20 cellular contexts compared by ENCODE assay signal in genomic region chrX:135009838-135010237, GRCh38. TPM values are rescaled to one million over a fixed set of nuclear protein-coding genes. Genes with fewer than 3 reads are reported as not detected.
A peak's percentile ranks its signal among the peaks of the same experiment; 100 is the strongest.
DNase-seq lines count a peak whose midpoint lies in the region; ATAC-seq, FAIRE-seq and TF ChIP-seq lines count a peak whose summit lies in the region.
"Had no signal": no experiment of that assay in that cellular context is flagged by ENCODE, and none has a peak within 500 bp of the region (broad histone marks: within the 10 kb centered on the region; RNA-seq: fewer than 3 reads in every experiment).

No MANE protein-coding gene starts in this region.

- no peak for TF ChIP-seq POLR2A in uterus (IDR thresholded peaks at IDR 0.05)

- CTCF ChIA-PET in T-cell (lab: Charles Lee) = no interaction called here

- no peaks in the 10 kb centered on the region for H3K36me3 Mint-ChIP-seq in astrocyte (ENCODE audit: low read depth, unreplicated experiment)
- no peaks in the 10 kb centered on the region for H3K36me3 Mint-ChIP-seq in T-cell
- H3K36me3 Mint-ChIP-seq: CD8-positive, alpha-beta memory T cell had no signal

- no peaks in the 10 kb centered on the region for H3K9me3 ChIP-seq in OCI-LY3 (ENCODE audit: insufficient read depth, low read length)
- H3K9me3 ChIP-seq in astrocyte (ENCODE audit: insufficient read depth, low read depth, low read length) = no peaks in the 10 kb centered on the region
- no peaks in the 10 kb centered on the region for H3K9me3 ChIP-seq in upper lobe of right lung
- H3K9me3 ChIP-seq in uterus = no peaks in the 10 kb centered on the region
- H3K9me3 ChIP-seq: BLaER1 had no signal

- no peaks in the 10 kb centered on the region for H4K20me1 ChIP-seq in OCI-LY3 (ENCODE audit: insufficient read depth, low read length)
- H4K20me1 ChIP-seq in astrocyte (ENCODE audit: insufficient read depth, low read length) = no peaks in the 10 kb centered on the region

- H3K9ac ChIP-seq in OCI-LY3 (ENCODE audit: low read length) (no peak overlapping the region), astrocyte (ENCODE audit: low read length) (no peak overlapping the region)
- H3K9ac ChIP-seq: BLaER1, GM23248 had no signal

- ATAC-seq in upper lobe of right lung = no peak
- ATAC-seq in T-cell (replicated peaks in 1 of 4) = no peak

- peak; percentile 56 for FAIRE-seq in astrocyte (lab: Jason Lieb, UNC)
- FAIRE-seq: G401.6, GM12891 had no signal

- H3K27ac ChIP-seq in OCI-LY3 (ENCODE audit: low read length) = no peak overlapping the region
- no peak overlapping the region for H3K27ac ChIP-seq in astrocyte (ENCODE audit: low read depth, low read length)
- H3K27ac ChIP-seq in upper lobe of right lung = no peak overlapping the region
- no peak overlapping the region for H3K27ac ChIP-seq in uterus
- H3K27ac ChIP-seq: 22Rv1, BLaER1, GM23248, HL-60 had no signal

- H3K27me3 Mint-ChIP-seq in astrocyte (ENCODE audit: low read depth, unreplicated experiment) (no peaks in the 10 kb centered on the region), T-cell (peaks cover 0 to 48% of the 10 kb centered on the region in 2 donors)

- 0 out of 2 replicates have a peak, but pooled peaks have one; percentile 13 for TF ChIP-seq CTCF in OCI-LY3 (IDR thresholded peaks at IDR 0.05; ENCODE audit: low read depth, low read length)
- TF ChIP-seq CTCF in astrocyte (IDR thresholded peaks at IDR 0.05; ENCODE audit: insufficient read depth, low read depth, low read length) = no peak
- TF ChIP-seq CTCF in upper lobe of right lung (IDR thresholded peaks at IDR 0.05) = no peak
- no peak for TF ChIP-seq CTCF in uterus (IDR thresholded peaks at IDR 0.05)

- H3K4me2 ChIP-seq in OCI-LY3 (ENCODE audit: low read length) = no peak overlapping the region
- no peak overlapping the region for H3K4me2 ChIP-seq in astrocyte (ENCODE audit: low read length)
- H3K4me2 ChIP-seq: BLaER1 had no signal

- H3K4me1 Mint-ChIP-seq in astrocyte (ENCODE audit: low read depth, unreplicated experiment) (no peaks in the 10 kb centered on the region), T-cell (no peaks in the 10 kb centered on the region)
- H3K4me1 Mint-ChIP-seq: CD8-positive, alpha-beta memory T cell had no signal

- POLR2A ChIA-PET in T-cell (lab: Charles Lee) = no interaction called here

- H3K36me3 ChIP-seq in OCI-LY3 (replicated peaks; ENCODE audit: low read depth, low read length) (no peaks in the 10 kb centered on the region), astrocyte (ENCODE audit: insufficient read depth, low read length) (no peaks in the 10 kb centered on the region), upper lobe of right lung (no peaks in the 10 kb centered on the region), uterus (no peaks in the 10 kb centered on the region)
- H3K36me3 ChIP-seq: BLaER1 had no signal

- intact Hi-C loops in upper lobe of right lung (cut with DNase I) (no loop called here), uterus (cut with DNase I; ENCODE audit: low total_unique reads) (no loop called here)

- H3K4me3 ChIP-seq in OCI-LY3 (ENCODE audit: low read length) (no peak overlapping the region), astrocyte (ENCODE audit: insufficient read depth, low read depth, low read length) (no peak overlapping the region), upper lobe of right lung (no peak overlapping the region), uterus (no peak overlapping the region)
- H3K4me3 ChIP-seq: BLaER1, GM23248 had no signal

- no peak overlapping the region for H3K4me3 Mint-ChIP-seq in astrocyte (ENCODE audit: unreplicated experiment)
- H3K4me3 Mint-ChIP-seq in T-cell = no peak overlapping the region
- H3K4me3 Mint-ChIP-seq: CD8-positive, alpha-beta memory T cell had no signal

- H2AFZ ChIP-seq in OCI-LY3 (ENCODE audit: low read depth, low read length) (no peak overlapping the region), astrocyte (ENCODE audit: low read depth, low read length) (no peak overlapping the region)
- H2AFZ ChIP-seq: GM23248 had no signal

- no peak overlapping the region for H3K27ac Mint-ChIP-seq in astrocyte (ENCODE audit: unreplicated experiment)
- H3K27ac Mint-ChIP-seq in T-cell = no peak overlapping the region
- H3K27ac Mint-ChIP-seq: CD8-positive, alpha-beta memory T cell had no signal

- no peaks in the 10 kb centered on the region for H3K79me2 ChIP-seq in OCI-LY3 (ENCODE audit: low read length)
- H3K79me2 ChIP-seq in astrocyte (ENCODE audit: insufficient read depth, low read length) = no peaks in the 10 kb centered on the region

- H3K27me3 ChIP-seq in OCI-LY3 (ENCODE audit: low read depth, low read length) (0 out of 2 replicates have a peak, but pooled peaks cover 3% of the 10 kb centered on the region), astrocyte (ENCODE audit: insufficient read depth, low read length) (no peaks in the 10 kb centered on the region), upper lobe of right lung (no peaks in the 10 kb centered on the region), uterus (peaks cover 0 to 4% of the 10 kb centered on the region in 2 donors)

- H3K4me1 ChIP-seq in OCI-LY3 (ENCODE audit: low read length) = no peaks in the 10 kb centered on the region
- no peaks in the 10 kb centered on the region for H3K4me1 ChIP-seq in astrocyte (ENCODE audit: insufficient read depth, low read length)
- H3K4me1 ChIP-seq in upper lobe of right lung = no peaks in the 10 kb centered on the region
- no peaks in the 10 kb centered on the region for H3K4me1 ChIP-seq in uterus
- H3K4me1 ChIP-seq: BLaER1 had no signal

- H3K9me3 Mint-ChIP-seq in astrocyte (ENCODE audit: unreplicated experiment) (peaks cover 2% of the 10 kb centered on the region), T-cell (no peaks in the 10 kb centered on the region)
- H3K9me3 Mint-ChIP-seq: CD8-positive, alpha-beta memory T cell had no signal

- DNase-seq in DMS53 (lab: John Stamatoyannopoulos, UW) (peak; percentile 11), DMS53 treated with DMSO at 0.1 percent for 48 hours (lab: John Stamatoyannopoulos, UW; ENCODE audit: unreplicated experiment) (no peak), astrocyte (ENCODE audit: low read depth) (no peak), upper lobe of right lung (no peak), uterus (no peak), DMS 273 (lab: John Stamatoyannopoulos, UW; ENCODE audit: unreplicated experiment) (no peak), T-cell (no peak)
- DNase-seq: AML-193; CD8-positive, alpha-beta memory T cell; DMS 273 treated with DMSO at 0.1 percent for 48 hours; DMS79 treated with DMSO at 0.1 percent for 48 hours; EL; GM23248; HCEC 1CT had no signal

RNA-seq across cellular contexts. Expression of gene RTL8B, which starts 12.5 kb away (rescaled TPM):
- total RNA-seq in astrocyte (12.1 and 13.3 TPM in 2 replicates), upper lobe of right lung (15.6 TPM), uterus (10 to 100 TPM in 1 of 4 donors, 1 to 10 TPM in 2, under 1 TPM in 1; 0.26 to 22.8 (median 6.3) TPM), T-cell (under 1 TPM in 4 of 5 donors, not detected in 1; 0.13 to 0.43 (median 0.34) TPM)

RNA-seq across cellular contexts. Expression of gene SMIM10, which starts 19.0 kb away (rescaled TPM):
- total RNA-seq in astrocyte = 1.2 and 1.3 TPM in 2 replicates
- total RNA-seq in upper lobe of right lung = 5.2 TPM
- total RNA-seq in uterus = 10 to 100 TPM in 2 of 4 donors, 1 to 10 TPM in 2; 4.6 to 16.1 (median 10.5) TPM
- not detected for total RNA-seq in T-cell

RNA-seq across cellular contexts. Expression of gene RTL8C, which starts 22.3 kb away (rescaled TPM):
- total RNA-seq in astrocyte = 233 and 240 TPM in 2 replicates
- total RNA-seq in upper lobe of right lung = 80.9 TPM
- 100 to 1,000 TPM in 1 of 4 donors, 10 to 100 TPM in 3; 47.4 to 121 (median 67.4) TPM for total RNA-seq in uterus
- total RNA-seq in T-cell = 10 to 100 TPM in 4 of 5 donors, 1 to 10 TPM in 1; 7.7 to 27.9 (median 20.7) TPM

RNA-seq across cellular contexts. Expression of gene RTL8A, which starts 42.1 kb away (rescaled TPM):
- total RNA-seq in astrocyte (33.9 and 36.4 TPM in 2 replicates), upper lobe of right lung (34.7 TPM), uterus (10 to 100 TPM in 3 of 4 donors, 1 to 10 TPM in 1; 3.2 to 52.4 (median 38.6) TPM), T-cell (10 to 100 TPM in 3 of 5 donors, 1 to 10 TPM in 2; 8.0 to 23.5 (median 18.5) TPM)
